9 cellular contexts compared by ENCODE assay signal in the genomic region with DNA sequence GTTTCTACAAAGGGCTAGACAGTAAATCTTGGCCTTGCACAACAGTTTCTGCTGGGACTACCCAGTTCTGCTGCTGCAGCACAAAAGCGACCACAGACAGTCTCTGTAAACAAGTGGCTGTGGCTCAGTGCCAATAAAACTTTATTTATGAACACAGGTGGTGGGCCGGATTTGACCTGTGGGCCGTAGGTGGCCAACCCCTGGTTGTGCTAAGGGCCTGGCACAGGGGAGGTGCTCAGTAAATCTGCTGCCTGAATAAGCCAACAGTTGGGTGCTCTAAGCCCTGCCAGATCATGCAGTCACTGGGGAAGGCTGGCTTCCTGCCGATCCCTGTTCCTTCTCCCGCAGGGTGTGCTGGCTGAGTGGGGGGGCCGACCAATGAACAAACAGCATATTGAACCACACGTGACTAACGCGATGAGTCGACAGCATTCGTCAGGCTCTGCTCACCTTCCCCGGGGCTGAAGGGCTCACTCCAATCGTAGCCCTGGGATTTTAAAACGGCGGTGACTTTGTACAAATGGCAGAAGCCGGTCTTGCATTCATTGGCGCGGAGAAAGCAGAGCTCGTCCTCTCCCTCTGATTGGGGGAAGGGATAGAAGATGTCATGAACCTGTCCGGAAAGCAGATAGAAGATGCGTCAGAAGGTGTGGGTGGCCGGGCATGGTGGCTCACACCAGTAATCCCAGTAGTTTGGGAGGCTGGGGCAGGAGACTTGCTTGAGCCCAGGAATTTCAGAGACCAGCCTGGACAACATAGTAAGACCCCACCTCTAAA. TPM values are rescaled to one million over a fixed set of nuclear protein-coding genes. Genes with fewer than 3 reads are reported as not detected.
DNase-seq lines count a peak whose midpoint lies in the region; ATAC-seq and TF ChIP-seq lines count a peak whose summit lies in the region.
"Had no signal": no experiment of that assay in that cellular context is flagged by ENCODE, and none has a peak within 500 bp of the region (broad histone marks: within the 10 kb centered on the region; RNA-seq: fewer than 3 reads in every experiment).

No MANE protein-coding gene starts in this region.

- TF ChIP-seq CTCF in HFF-Myc (IDR thresholded peaks at IDR 0.05; ENCODE audit: low read depth, low read length, missing control alignments): no peak
- TF ChIP-seq CTCF in left ventricle myocardium inferior (IDR thresholded peaks at IDR 0.05; ENCODE audit: borderline replicate concordance): no peak

- H3K27ac Mint-ChIP-seq in natural killer cell treated with Interleukin-12 subunit alpha and Interleukin-12 subunit beta and Interleukin-15 and Interleukin-18, amount 100 ng/mL, for 72 hours: peak overlapping the region in 1 of 2 donors; percentile 43
- H3K27ac Mint-ChIP-seq: T-helper 1 cell treated with Interleukin-12 subunit alpha and Interleukin-12 subunit beta and Interleukin-4 antibody, amounts not matched to agents 30 μg/mL and 1 μg/mL, for 36 hours had no signal

- no peaks in the 10 kb centered on the region for H3K9me3 Mint-ChIP-seq in natural killer cell treated with Interleukin-12 subunit alpha and Interleukin-12 subunit beta and Interleukin-15 and Interleukin-18, amount 100 ng/mL, for 72 hours
- H3K9me3 Mint-ChIP-seq: T-helper 1 cell treated with Interleukin-12 subunit alpha and Interleukin-12 subunit beta and Interleukin-4 antibody, amounts not matched to agents 30 μg/mL and 1 μg/mL, for 36 hours had no signal

- no peaks in the 10 kb centered on the region for H3K9me3 ChIP-seq in left ventricle myocardium inferior (replicated peaks)
- no peaks in the 10 kb centered on the region for H3K9me3 ChIP-seq in effector memory CD4-positive, alpha-beta T cell (ENCODE audit: control insufficient read depth, low read length)

- H3K36me3 ChIP-seq in left ventricle myocardium inferior: peaks cover 97% of the 10 kb centered on the region
- H3K36me3 ChIP-seq in effector memory CD4-positive, alpha-beta T cell (ENCODE audit: control insufficient read depth, insufficient read depth, low read length): peaks cover 83% of the 10 kb centered on the region

- no peaks in the 10 kb centered on the region for H3K27me3 Mint-ChIP-seq in natural killer cell treated with Interleukin-12 subunit alpha and Interleukin-12 subunit beta and Interleukin-15 and Interleukin-18, amount 100 ng/mL, for 72 hours

- H3K4me3 ChIP-seq in HFF-Myc (replicated peaks; ENCODE audit: low read depth, low read length) (no peak overlapping the region), left ventricle myocardium inferior (peak overlapping the region; percentile 21)
- H3K4me3 ChIP-seq in effector memory CD4-positive, alpha-beta T cell (ENCODE audit: insufficient read depth, low read depth, low read length, poor library complexity, severe bottlenecking): no peak overlapping the region

- peaks cover 6% of the 10 kb centered on the region for H3K36me3 Mint-ChIP-seq in natural killer cell treated with Interleukin-12 subunit alpha and Interleukin-12 subunit beta and Interleukin-15 and Interleukin-18, amount 100 ng/mL, for 72 hours

- no peak overlapping the region for H3K4me3 Mint-ChIP-seq in natural killer cell treated with Interleukin-12 subunit alpha and Interleukin-12 subunit beta and Interleukin-15 and Interleukin-18, amount 100 ng/mL, for 72 hours
- H3K4me3 Mint-ChIP-seq: T-helper 1 cell treated with Interleukin-12 subunit alpha and Interleukin-12 subunit beta and Interleukin-4 antibody, amounts not matched to agents 30 μg/mL and 1 μg/mL, for 36 hours had no signal

- peak; percentile 55 for DNase-seq in HFF-Myc (ENCODE audit: extremely low read depth, low read depth)
- DNase-seq in amniotic epithelial cell (ENCODE audit: low read depth): peak; percentile 96
- peak; percentile 62 for DNase-seq in left ventricle myocardium inferior
- DNase-seq in substantia nigra (lab: John Stamatoyannopoulos, UW): peak in 48 of 49 donors; percentile 11 to 92 (median 71)
- DNase-seq in stimulated activated CD4-positive, alpha-beta T cell treated with anti-CD3 and anti-CD28 coated beads, Interleukin-2, amount 100 ng/mL, for 48 hours: no peak
- no peak for DNase-seq in natural killer cell treated with Interleukin-12 subunit alpha and Interleukin-12 subunit beta and Interleukin-15 and Interleukin-18, amount 100 ng/mL, for 72 hours (ENCODE audit: low spot score)
- DNase-seq in activated naive CD4-positive, alpha-beta T cell treated with anti-CD3 and anti-CD28 coated beads, Interleukin-2, amount 50 U/mL, for 16 hours: no peak
- DNase-seq in effector memory CD4-positive, alpha-beta T cell: no peak

- H3K4me1 ChIP-seq in left ventricle myocardium inferior: peaks cover 36% of the 10 kb centered on the region
- H3K4me1 ChIP-seq in effector memory CD4-positive, alpha-beta T cell (ENCODE audit: control insufficient read depth, insufficient read depth, low read length, poor library complexity, severe bottlenecking): no peaks in the 10 kb centered on the region

- intact Hi-C loops in left ventricle myocardium inferior (cut with micrococcal nuclease): no loop called here

- no peak for ATAC-seq in natural killer cell treated with Interleukin-12 subunit alpha and Interleukin-12 subunit beta and Interleukin-15 and Interleukin-18, amount 100 ng/mL, for 72 hours

- no peaks in the 10 kb centered on the region for H3K27me3 ChIP-seq in left ventricle myocardium inferior (ENCODE audit: low read depth)
- no peaks in the 10 kb centered on the region for H3K27me3 ChIP-seq in effector memory CD4-positive, alpha-beta T cell (replicated peaks; ENCODE audit: control insufficient read depth, insufficient read depth, low read length, poor library complexity, severe bottlenecking)

- peaks cover 0 to 9% of the 10 kb centered on the region in 2 donors for H3K4me1 Mint-ChIP-seq in natural killer cell treated with Interleukin-12 subunit alpha and Interleukin-12 subunit beta and Interleukin-15 and Interleukin-18, amount 100 ng/mL, for 72 hours (ENCODE audit: low read depth in 2 of 2)

- peak overlapping the region; percentile 90 for H3K27ac ChIP-seq in left ventricle myocardium inferior (replicated peaks)
- peak overlapping the region; percentile 64 for H3K27ac ChIP-seq in substantia nigra (ENCODE audit: low read depth, low read length, poor library complexity, severe bottlenecking)
- no peak overlapping the region for H3K27ac ChIP-seq in effector memory CD4-positive, alpha-beta T cell (ENCODE audit: insufficient read depth, low read length, poor library complexity, severe bottlenecking)

RNA-seq across cellular contexts. Expression of a gene that starts 24.3 kb away (rescaled TPM):
- 26.3 TPM for total RNA-seq in left ventricle myocardium inferior
- 100 to 1,000 TPM; 107 to 195 TPM for total RNA-seq in natural killer cell treated with Interleukin-12 subunit alpha and Interleukin-12 subunit beta and Interleukin-15 and Interleukin-18, amount 100 ng/mL, for 72 hours

RNA-seq across cellular contexts. Expression of a gene that starts 29.2 kb away (rescaled TPM):
- total RNA-seq in left ventricle myocardium inferior: 52.5 TPM
- 100 to 1,000 TPM; 125 to 175 TPM for total RNA-seq in natural killer cell treated with Interleukin-12 subunit alpha and Interleukin-12 subunit beta and Interleukin-15 and Interleukin-18, amount 100 ng/mL, for 72 hours

RNA-seq across cellular contexts. Expression of a gene that starts 55.1 kb away (rescaled TPM):
- total RNA-seq in left ventricle myocardium inferior: 4.2 TPM
- 10 to 100 TPM in 1 of 2 donors, 1 to 10 TPM in 1; 8.3 to 10.3 TPM for total RNA-seq in natural killer cell treated with Interleukin-12 subunit alpha and Interleukin-12 subunit beta and Interleukin-15 and Interleukin-18, amount 100 ng/mL, for 72 hours

Comparison
In these comparisons a context has a peak if more than half of its experiments do, and no peak if none do; other contexts are left out.
1. DNase-seq: peak in HFF-Myc (single experiment), amniotic epithelial cell (single experiment), left ventricle myocardium inferior (single experiment) and substantia nigra (48 of 49); none in stimulated activated CD4-positive, alpha-beta T cell treated with anti-CD3 and anti-CD28 coated beads, Interleukin-2, amount 100 ng/mL, for 48 hours (0 of 2), natural killer cell treated with Interleukin-12 subunit alpha and Interleukin-12 subunit beta and Interleukin-15 and Interleukin-18, amount 100 ng/mL, for 72 hours (single experiment), activated naive CD4-positive, alpha-beta T cell treated with anti-CD3 and anti-CD28 coated beads, Interleukin-2, amount 50 U/mL, for 16 hours (single experiment) and effector memory CD4-positive, alpha-beta T cell (0 of 3).